ENCODE assay signal across 10 cellular contexts in genomic region chr16:25060920-25061319, GRCh38. TPM values are rescaled to one million over a fixed set of nuclear protein-coding genes. Genes with fewer than 3 reads are reported as not detected.
DNase-seq lines count a peak whose midpoint lies in the region; ATAC-seq, FAIRE-seq and TF ChIP-seq lines count a peak whose summit lies in the region.
"Had no signal": no experiment of that assay in that cellular context is flagged by ENCODE, and none has a peak within 500 bp of the region (broad histone marks: within the 10 kb centered on the region; RNA-seq: fewer than 3 reads in every experiment).

No MANE protein-coding gene starts in this region.

- H3K27ac ChIP-seq in small intestine (ENCODE audit: low read depth in 1 of 2, low read length in 1 of 2): peak overlapping the region; percentile 49 to 80
- H3K27ac ChIP-seq: adrenal gland had no signal

- ATAC-seq in activated naive CD4-positive, alpha-beta T cell treated with anti-CD3 and anti-CD28 coated beads, Interleukin-2, amount 50 U/mL, for 72 hours: peak; percentile 35 to 47

- no peak for FAIRE-seq in small intestine (lab: Jason Lieb, UNC)
- FAIRE-seq: A204.1 had no signal

- no peaks in the 10 kb centered on the region for H3K27me3 ChIP-seq in small intestine (ENCODE audit: control insufficient read depth in 2 of 2, insufficient read depth in 2 of 2, low read length in 2 of 2)
- H3K27me3 ChIP-seq: adrenal gland had no signal

- peak overlapping the region; percentile 92 for H3K27ac Mint-ChIP-seq in activated CD4-positive, alpha-beta T cell treated with anti-CD3 and anti-CD28 coated beads, Interleukin-2, amount 10 ng/mL, durations not matched to agents 7 days and 5 days
- H3K27ac Mint-ChIP-seq in activated naive CD4-positive, alpha-beta T cell treated with anti-CD3 and anti-CD28 coated beads, Interleukin-2, amount 50 U/mL, for 72 hours: peak overlapping the region; percentile 14 to 19

- TF ChIP-seq POLR2A in erythroblast (IDR thresholded peaks at IDR 0.05; ENCODE audit: low read length): no peak

- H3K36me3 ChIP-seq in small intestine (ENCODE audit: control insufficient read depth in 2 of 2, insufficient read depth in 2 of 2, low read length in 2 of 2): no peaks in the 10 kb centered on the region
- H3K36me3 ChIP-seq: adrenal gland had no signal

- peak overlapping the region; percentile 62 for H3K4me3 Mint-ChIP-seq in activated CD4-positive, alpha-beta T cell treated with anti-CD3 and anti-CD28 coated beads, Interleukin-2, amount 10 ng/mL, durations not matched to agents 7 days and 5 days

- H3K27me3 Mint-ChIP-seq in activated CD4-positive, alpha-beta T cell treated with anti-CD3 and anti-CD28 coated beads, Interleukin-2, amount 10 ng/mL, durations not matched to agents 7 days and 5 days: no peaks in the 10 kb centered on the region

- CTCF ChIA-PET in activated CD4-positive, alpha-beta T cell treated with anti-CD3 and anti-CD28 coated beads, Interleukin-2, amount 10 ng/mL, durations not matched to agents 7 days and 5 days (lab: Charles Lee): interaction anchor here (0.9 to 2.0 kb wide), 4 partner anchors 9 to 182 kb away, joined by 3 to 7 read pairs (median 6); no protein-coding TSS in a partner anchor

- DNase-seq in activated CD4-positive, alpha-beta T cell treated with anti-CD3 and anti-CD28 coated beads, Interleukin-2, amount 10 ng/mL, durations not matched to agents 7 days and 5 days: peak; percentile 60
- DNase-seq in activated CD4-positive, alpha-beta T cell treated with anti-CD3 and anti-CD28 coated beads for 4 hours: no peak
- DNase-seq in NAMALWA (ENCODE audit: low spot score) (peak; percentile 43), small intestine (peak; percentile 55), erythroblast (lab: John Stamatoyannopoulos, UW) (no peak), NCI-H69 (lab: John Stamatoyannopoulos, UW) (no peak), SHP77 treated with DMSO at 0.1 percent for 48 hours (lab: John Stamatoyannopoulos, UW) (no peak)
- no peak for DNase-seq in activated naive CD4-positive, alpha-beta T cell treated with anti-CD3 and anti-CD28 coated beads, Interleukin-2, amount 50 U/mL, for 72 hours (ENCODE audit: low spot score in 2 of 2)
- DNase-seq: adrenal gland had no signal

- WGBS in small intestine, 3 donors: 11 to 59% (median 38%) methylated on average over 1 of the region's 1 CpG

- H3K9me3 Mint-ChIP-seq in activated CD4-positive, alpha-beta T cell treated with anti-CD3 and anti-CD28 coated beads, Interleukin-2, amount 10 ng/mL, durations not matched to agents 7 days and 5 days: no peaks in the 10 kb centered on the region
- no peaks in the 10 kb centered on the region for H3K9me3 Mint-ChIP-seq in activated naive CD4-positive, alpha-beta T cell treated with anti-CD3 and anti-CD28 coated beads, Interleukin-2, amount 50 U/mL, for 72 hours

- H3K9me3 ChIP-seq in small intestine (ENCODE audit: control insufficient read depth, low read depth): no peaks in the 10 kb centered on the region
- H3K9me3 ChIP-seq: adrenal gland had no signal

- H3K4me1 ChIP-seq in small intestine (ENCODE audit: control insufficient read depth in 2 of 2, insufficient read depth in 1 of 2, low read depth in 1 of 2, low read length in 1 of 2): no peaks in the 10 kb centered on the region

- H3K36me3 Mint-ChIP-seq in activated CD4-positive, alpha-beta T cell treated with anti-CD3 and anti-CD28 coated beads, Interleukin-2, amount 10 ng/mL, durations not matched to agents 7 days and 5 days (ENCODE audit: low read depth): peaks cover 3% of the 10 kb centered on the region
- H3K36me3 Mint-ChIP-seq in activated naive CD4-positive, alpha-beta T cell treated with anti-CD3 and anti-CD28 coated beads, Interleukin-2, amount 50 U/mL, for 72 hours: no peaks in the 10 kb centered on the region

- peaks cover 48% of the 10 kb centered on the region for H3K4me1 Mint-ChIP-seq in activated CD4-positive, alpha-beta T cell treated with anti-CD3 and anti-CD28 coated beads, Interleukin-2, amount 10 ng/mL, durations not matched to agents 7 days and 5 days

- no peak overlapping the region for H3K4me3 ChIP-seq in small intestine (ENCODE audit: low read depth in 1 of 2, low read length in 2 of 2)
- H3K4me3 ChIP-seq: adrenal gland had no signal

- POLR2A ChIA-PET in activated CD4-positive, alpha-beta T cell treated with anti-CD3 and anti-CD28 coated beads, Interleukin-2, amount 10 ng/mL, durations not matched to agents 7 days and 5 days (lab: Charles Lee): interaction anchor here (0.6 to 1.0 kb wide), 2 partner anchors 47 to 211 kb away, joined by 3 to 6 read pairs; no protein-coding TSS in a partner anchor

RNA-seq across cellular contexts. Expression of gene ARHGAP17, which starts 45.8 kb away (rescaled TPM):
- 10 to 100 TPM; 72.4 to 73.2 TPM for total RNA-seq in activated CD4-positive, alpha-beta T cell treated with anti-CD3 and anti-CD28 coated beads, Interleukin-2, amount 10 ng/mL, durations not matched to agents 7 days and 5 days
- 10 to 100 TPM; 66.8 to 72.0 TPM for total RNA-seq in activated naive CD4-positive, alpha-beta T cell treated with anti-CD3 and anti-CD28 coated beads, Interleukin-2, amount 50 U/mL, for 72 hours
- polyA plus RNA-seq in small intestine: 10 to 100 TPM; 37.9 to 76.7 (median 55.1) TPM

RNA-seq across cellular contexts. Expression of gene LCMT1, which starts 50.6 kb away (rescaled TPM):
- 10 to 100 TPM; 38.1 to 40.0 TPM for total RNA-seq in activated CD4-positive, alpha-beta T cell treated with anti-CD3 and anti-CD28 coated beads, Interleukin-2, amount 10 ng/mL, durations not matched to agents 7 days and 5 days
- 10 to 100 TPM; 38.9 to 46.5 TPM for total RNA-seq in activated naive CD4-positive, alpha-beta T cell treated with anti-CD3 and anti-CD28 coated beads, Interleukin-2, amount 50 U/mL, for 72 hours
- polyA plus RNA-seq in small intestine: 10 to 100 TPM; 27.0 to 32.9 (median 31.0) TPM

Comparison
In these comparisons a context has a peak if more than half of its experiments do, and no peak if none do; other contexts are left out.
1. DNase-seq: peak in activated CD4-positive, alpha-beta T cell treated with anti-CD3 and anti-CD28 coated beads, Interleukin-2, amount 10 ng/mL, durations not matched to agents 7 days and 5 days (single experiment), NAMALWA (single experiment) and small intestine (single experiment); none in activated CD4-positive, alpha-beta T cell treated with anti-CD3 and anti-CD28 coated beads for 4 hours (0 of 2), activated naive CD4-positive, alpha-beta T cell treated with anti-CD3 and anti-CD28 coated beads, Interleukin-2, amount 50 U/mL, for 72 hours (0 of 2), erythroblast (0 of 2), NCI-H69 (single experiment) and SHP77 treated with DMSO at 0.1 percent for 48 hours (single experiment).